In the genomic region with DNA sequence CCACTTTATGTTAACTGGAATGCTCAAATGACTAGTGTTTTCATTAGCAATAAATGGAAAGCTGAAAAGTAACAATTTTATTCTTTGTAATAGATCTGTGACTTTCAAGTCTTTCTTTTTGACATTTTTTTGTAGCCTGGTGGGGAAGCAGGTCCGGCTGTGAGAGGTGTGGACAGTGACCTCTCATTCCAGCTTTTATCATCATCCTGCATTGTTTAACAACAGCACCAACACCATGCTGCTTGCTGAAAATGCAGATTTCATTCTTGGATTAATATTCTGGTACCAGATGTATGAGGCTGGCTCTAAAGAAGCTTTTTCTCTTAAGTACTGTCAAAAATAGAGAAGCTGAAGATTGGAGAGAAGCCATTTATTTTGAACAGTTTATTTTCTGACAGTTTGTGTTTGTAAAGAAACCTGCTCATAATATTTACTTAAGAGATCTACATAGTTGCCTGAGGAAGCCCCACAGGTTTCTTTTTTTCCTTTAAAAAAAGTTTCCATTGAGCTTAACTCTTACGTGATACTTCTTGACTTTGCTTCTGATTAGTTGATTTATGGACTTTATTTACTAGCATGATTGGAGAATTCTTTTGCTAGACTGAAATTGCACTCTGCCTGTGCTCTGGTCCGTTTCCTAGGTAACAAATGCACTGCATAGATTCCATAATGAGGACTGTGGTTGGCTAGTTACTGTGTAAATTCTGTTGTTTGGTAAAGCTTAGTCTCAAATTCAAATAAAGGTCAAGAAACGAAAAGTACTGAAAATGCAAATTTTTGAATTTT, we compare ENCODE assay signal across 13 cellular contexts.
DNase-seq lines count a peak whose midpoint lies in the region; ATAC-seq lines count a peak whose summit lies in the region.
"Had no signal": no experiment of that assay in that cellular context is flagged by ENCODE, and none has a peak within 500 bp of the region (broad histone marks: within the 10 kb centered on the region; RNA-seq: fewer than 3 reads in every experiment).

No MANE protein-coding gene starts in this region.

- DNase-seq in NCI-H146 (lab: John Stamatoyannopoulos, UW) (peak; percentile 0), NCI-H146 treated with DMSO at 0.1 percent for 48 hours (lab: John Stamatoyannopoulos, UW; ENCODE audit: unreplicated experiment) (no peak), NT2/D1 (ENCODE audit: low read depth, low spot score) (no peak), fibroblast of peridontal ligament (ENCODE audit: extremely low read depth) (peak; percentile 17), substantia nigra (lab: John Stamatoyannopoulos, UW) (no peak), NCI-H187 (lab: John Stamatoyannopoulos, UW) (no peak)
- DNase-seq: GF-D8, NCI-H1048, RPMI8226 had no signal

- no peaks in the 10 kb centered on the region for H3K27me3 ChIP-seq in NT2/D1 (ENCODE audit: insufficient read depth, insufficient read length)

- H3K4me1 ChIP-seq in NT2/D1 (ENCODE audit: insufficient read depth, insufficient read length): peaks cover 3% of the 10 kb centered on the region

- H3K9ac ChIP-seq in NT2/D1 (ENCODE audit: insufficient read length, low read depth): peak overlapping the region; percentile 16

- H3K4me3 ChIP-seq in NT2/D1 (ENCODE audit: insufficient read length, low read depth): no peak overlapping the region
- H3K4me3 ChIP-seq: lung had no signal

- H3K36me3 ChIP-seq in NT2/D1 (ENCODE audit: insufficient read depth, insufficient read length, low read length): peaks cover 25% of the 10 kb centered on the region

- H3K9me3 ChIP-seq in NT2/D1 (ENCODE audit: insufficient read depth, low read length): peaks cover 21% of the 10 kb centered on the region

- H3K27ac ChIP-seq in substantia nigra (ENCODE audit: low read depth, low read length, poor library complexity, severe bottlenecking): peak overlapping the region; percentile 78

- ATAC-seq in HG03565 (IDR thresholded peaks at IDR 0.05; ENCODE audit: unreplicated experiment) (no peak), HG03196 (IDR thresholded peaks at IDR 0.05; ENCODE audit: unreplicated experiment) (no peak)
- ATAC-seq: activated T-helper 17 cell treated with anti-CD3 and anti-CD28 coated beads, Interleukin-2, amount 50 U/mL, for 72 hours had no signal

Comparison
In these comparisons a context has a peak if more than half of its experiments do, and no peak if none do; other contexts are left out.
1. DNase-seq: peak in NCI-H146 (single experiment) and fibroblast of peridontal ligament (single experiment); none in NCI-H146 treated with DMSO at 0.1 percent for 48 hours (single experiment), NT2/D1 (single experiment), substantia nigra (0 of 49) and NCI-H187 (0 of 2).